Comparison of ENCODE assay signal across 19 cellular contexts in genomic region chr4:60948008-60948407, GRCh38.
DNase-seq lines count a peak whose midpoint lies in the region; ATAC-seq, FAIRE-seq and TF ChIP-seq lines count a peak whose summit lies in the region.
"Had no signal": no experiment of that assay in that cellular context is flagged by ENCODE, and none has a peak within 500 bp of the region (broad histone marks: within the 10 kb centered on the region; RNA-seq: fewer than 3 reads in every experiment).

No MANE protein-coding gene starts in this region.

- H2AFZ ChIP-seq in astrocyte (ENCODE audit: low read depth, low read length): no peak overlapping the region

- WGBS in gastroesophageal sphincter (ENCODE audit: low coverage in 1 of 2), 2 donors: 94 to 100% methylated on average over 1 of the region's 1 CpG

- H3K9me3 ChIP-seq in breast epithelium (peaks cover 0 to 15% of the 10 kb centered on the region in 2 donors), astrocyte (ENCODE audit: insufficient read depth, low read depth, low read length) (no peaks in the 10 kb centered on the region), gastroesophageal sphincter (peaks cover 0 to 5% (median 0%) of the 10 kb centered on the region in 3 donors)

- H3K9me3 Mint-ChIP-seq in MCF 10A (ENCODE audit: unreplicated experiment): peaks cover 11% of the 10 kb centered on the region
- H3K9me3 Mint-ChIP-seq in astrocyte (ENCODE audit: unreplicated experiment): peaks cover 6% of the 10 kb centered on the region
- no peaks in the 10 kb centered on the region for H3K9me3 Mint-ChIP-seq in Calu3 (ENCODE audit: low read depth, unreplicated experiment)

- H3K36me3 ChIP-seq in breast epithelium: peaks cover 3% of the 10 kb centered on the region
- no peaks in the 10 kb centered on the region for H3K36me3 ChIP-seq in astrocyte (ENCODE audit: insufficient read depth, low read length)
- no peaks in the 10 kb centered on the region for H3K36me3 ChIP-seq in gastroesophageal sphincter

- no peak for ATAC-seq in gastroesophageal sphincter
- ATAC-seq: HCT116, Panc1 had no signal

- no peaks in the 10 kb centered on the region for H3K79me2 ChIP-seq in astrocyte (ENCODE audit: insufficient read depth, low read length)

- intact Hi-C loops in MCF 10A (cut with micrococcal nuclease): no loop called here
- intact Hi-C loops in breast epithelium (cut with DNase I; ENCODE audit: low total_unique reads): no loop called here
- intact Hi-C loops in Calu3 (cut with micrococcal nuclease; ENCODE audit: unreplicated experiment): no loop called here

- no peak for TF ChIP-seq POLR2A in breast epithelium (IDR thresholded peaks at IDR 0.05)
- no peak for TF ChIP-seq POLR2A in gastroesophageal sphincter (IDR thresholded peaks at IDR 0.05)

- TF ChIP-seq EP300 in gastroesophageal sphincter (IDR thresholded peaks at IDR 0.05): no peak

- H3K4me1 Mint-ChIP-seq in MCF 10A (ENCODE audit: insufficient read depth, unreplicated experiment) (peaks cover 5% of the 10 kb centered on the region), astrocyte (ENCODE audit: low read depth, unreplicated experiment) (peaks cover 22% of the 10 kb centered on the region), Calu3 (ENCODE audit: low read depth, unreplicated experiment) (no peaks in the 10 kb centered on the region)

- no peak for FAIRE-seq in astrocyte (lab: Jason Lieb, UNC)
- FAIRE-seq: GM12892, GM19239 had no signal

- no peak overlapping the region for H3K4me3 ChIP-seq in breast epithelium
- H3K4me3 ChIP-seq in astrocyte (ENCODE audit: insufficient read depth, low read depth, low read length): no peak overlapping the region
- H3K4me3 ChIP-seq in fibroblast of villous mesenchyme (ENCODE audit: low read depth, low read length): no peak overlapping the region
- H3K4me3 ChIP-seq in gastroesophageal sphincter: no peak overlapping the region

- no peak overlapping the region for H3K4me2 ChIP-seq in astrocyte (ENCODE audit: low read length)

- H3K27ac ChIP-seq in breast epithelium: no peak overlapping the region
- no peak overlapping the region for H3K27ac ChIP-seq in astrocyte (ENCODE audit: low read depth, low read length)
- no peak overlapping the region for H3K27ac ChIP-seq in gastroesophageal sphincter

- H3K4me3 Mint-ChIP-seq in MCF 10A (ENCODE audit: unreplicated experiment) (no peak overlapping the region), astrocyte (ENCODE audit: unreplicated experiment) (no peak overlapping the region), Calu3 (ENCODE audit: low read depth, unreplicated experiment) (no peak overlapping the region)

- H4K20me1 ChIP-seq in astrocyte (ENCODE audit: insufficient read depth, low read length): no peaks in the 10 kb centered on the region

- POLR2A ChIA-PET in MCF 10A (lab: Yijun Ruan, JAX): no interaction called here

- BruUV-seq in MCF 10A (replicated peaks; lab: Mats Ljungman, UMichigan) (no TSS peak), Calu3 (replicated peaks; lab: Mats Ljungman, UMichigan) (no TSS peak)

- TF ChIP-seq CTCF in MCF 10A (IDR thresholded peaks at IDR 0.05; ENCODE audit: unreplicated experiment) (no peak), breast epithelium (IDR thresholded peaks at IDR 0.05) (no peak), astrocyte (IDR thresholded peaks at IDR 0.05; ENCODE audit: insufficient read depth, low read depth, low read length) (no peak), fibroblast of villous mesenchyme (IDR thresholded peaks at IDR 0.05; ENCODE audit: insufficient read depth, low read depth, low read length) (no peak), Calu3 (IDR thresholded peaks at IDR 0.05; ENCODE audit: unreplicated experiment) (no peak), gastroesophageal sphincter (IDR thresholded peaks at IDR 0.05) (no peak)

- no peaks in the 10 kb centered on the region for H3K36me3 Mint-ChIP-seq in MCF 10A (ENCODE audit: insufficient read depth, unreplicated experiment)
- H3K36me3 Mint-ChIP-seq in astrocyte (ENCODE audit: low read depth, unreplicated experiment): no peaks in the 10 kb centered on the region
- no peaks in the 10 kb centered on the region for H3K36me3 Mint-ChIP-seq in Calu3 (ENCODE audit: insufficient read depth, unreplicated experiment)

- H3K9ac ChIP-seq in astrocyte (ENCODE audit: low read length): no peak overlapping the region

- H3K4me1 ChIP-seq in breast epithelium (no peaks in the 10 kb centered on the region), astrocyte (ENCODE audit: insufficient read depth, low read length) (no peaks in the 10 kb centered on the region), gastroesophageal sphincter (no peaks in the 10 kb centered on the region)

- CTCF ChIA-PET in MCF 10A (lab: Yijun Ruan, JAX) (no interaction called here), Calu3 (lab: Charles Lee) (no interaction called here)

- H3K27me3 ChIP-seq in breast epithelium (no peaks in the 10 kb centered on the region), astrocyte (ENCODE audit: insufficient read depth, low read length) (no peaks in the 10 kb centered on the region), gastroesophageal sphincter (no peaks in the 10 kb centered on the region)

- DNase-seq in MCF 10A (ENCODE audit: unreplicated experiment): peak; percentile 36
- DNase-seq in breast epithelium (ENCODE audit: low spot score in 2 of 2): no peak
- DNase-seq in astrocyte (ENCODE audit: low read depth): peak; percentile 16
- peak; percentile 3 for DNase-seq in fibroblast of villous mesenchyme (ENCODE audit: low read depth)
- no peak for DNase-seq in KG1 (lab: John Stamatoyannopoulos, UW)
- DNase-seq in Calu3: no peak
- DNase-seq in hypothalamus (lab: John Stamatoyannopoulos, UW): no peak
- DNase-seq: 8988T, C1 segment of cervical spinal cord, DMS153, GDM1, NCI-H1048, NCI-H774, SIG-M5 had no signal

- no peak overlapping the region for H3K27ac Mint-ChIP-seq in MCF 10A (ENCODE audit: low read depth, unreplicated experiment)
- H3K27ac Mint-ChIP-seq in astrocyte (ENCODE audit: unreplicated experiment): no peak overlapping the region
- H3K27ac Mint-ChIP-seq in Calu3 (ENCODE audit: unreplicated experiment): no peak overlapping the region

- H3K27me3 Mint-ChIP-seq in MCF 10A (ENCODE audit: insufficient read depth, unreplicated experiment) (no peaks in the 10 kb centered on the region), astrocyte (ENCODE audit: low read depth, unreplicated experiment) (no peaks in the 10 kb centered on the region), Calu3 (ENCODE audit: unreplicated experiment) (no peaks in the 10 kb centered on the region)

Comparison
In these comparisons a context has a peak if more than half of its experiments do, and no peak if none do; other contexts are left out.
1. DNase-seq: peak in MCF 10A (single experiment), astrocyte (single experiment) and fibroblast of villous mesenchyme (single experiment); none in breast epithelium (0 of 2), KG1 (single experiment), Calu3 (single experiment) and hypothalamus (0 of 51).